Comparison of ENCODE assay signal across 25 cellular contexts in genomic region chr5:132132138-132132537, GRCh38. TPM values are rescaled to one million over a fixed set of nuclear protein-coding genes. Genes with fewer than 3 reads are reported as not detected.
"Had no signal": no experiment of that assay in that cellular context is flagged by ENCODE, and none has a peak within 500 bp of the region (broad histone marks: within the 10 kb centered on the region; RNA-seq: fewer than 3 reads in every experiment).

No MANE protein-coding gene starts in this region.

- FAIRE-seq: HepG2, RCC 7860 had no signal

- H3K4me1 ChIP-seq: SJSA1 had no signal

- H3K36me3 ChIP-seq: SJSA1 had no signal

- H3K4me2 ChIP-seq: KMS-11 had no signal

- H3K27ac ChIP-seq: KMS-11, SJSA1, SK-N-MC had no signal

- H3K4me3 ChIP-seq: SJSA1, SK-N-MC had no signal

- H3K9ac ChIP-seq: KMS-11 had no signal

- DNase-seq: IMR-90, Kasumi-1, MV-4-11, NCI-H1048, NCI-H1105, NCI-H1417, NCI-H1436 treated with DMSO at 0.1 percent for 48 hours, NCI-H1694, NCI-H1930, NCI-H2081, NCI-H2107, NCI-H2227 treated with DMSO at 0.1 percent for 48 hours, NCI-H524, NCI-H526 treated with DMSO at 0.1 percent for 48 hours, NCI-H748 treated with DMSO at 0.1 percent for 48 hours, Right ventricle myocardium superior, RPMI8226, SIG-M5 had no signal

- ATAC-seq: HepG2 had no signal

RNA-seq across cellular contexts. Expression of gene CSF2, which starts 58.5 kb away (rescaled TPM):
- total RNA-seq: HepG2, HT1080, IMR-90, NCI-H460, Right ventricle myocardium superior had no signal
- polyA plus RNA-seq: HepG2 had no signal
